ENCODE assay signal across 1 cellular context in genomic region chrX:134377537-134377936, GRCh38.
TF ChIP-seq lines count a peak whose summit lies in the region.

No MANE protein-coding gene starts in this region.

TF ChIP-seq in HCT116, 20 proteins besides CTCF, POLR2A, EP300 and RAD21 (continued from another document):
- TF ChIP-seq, protein P1, sequence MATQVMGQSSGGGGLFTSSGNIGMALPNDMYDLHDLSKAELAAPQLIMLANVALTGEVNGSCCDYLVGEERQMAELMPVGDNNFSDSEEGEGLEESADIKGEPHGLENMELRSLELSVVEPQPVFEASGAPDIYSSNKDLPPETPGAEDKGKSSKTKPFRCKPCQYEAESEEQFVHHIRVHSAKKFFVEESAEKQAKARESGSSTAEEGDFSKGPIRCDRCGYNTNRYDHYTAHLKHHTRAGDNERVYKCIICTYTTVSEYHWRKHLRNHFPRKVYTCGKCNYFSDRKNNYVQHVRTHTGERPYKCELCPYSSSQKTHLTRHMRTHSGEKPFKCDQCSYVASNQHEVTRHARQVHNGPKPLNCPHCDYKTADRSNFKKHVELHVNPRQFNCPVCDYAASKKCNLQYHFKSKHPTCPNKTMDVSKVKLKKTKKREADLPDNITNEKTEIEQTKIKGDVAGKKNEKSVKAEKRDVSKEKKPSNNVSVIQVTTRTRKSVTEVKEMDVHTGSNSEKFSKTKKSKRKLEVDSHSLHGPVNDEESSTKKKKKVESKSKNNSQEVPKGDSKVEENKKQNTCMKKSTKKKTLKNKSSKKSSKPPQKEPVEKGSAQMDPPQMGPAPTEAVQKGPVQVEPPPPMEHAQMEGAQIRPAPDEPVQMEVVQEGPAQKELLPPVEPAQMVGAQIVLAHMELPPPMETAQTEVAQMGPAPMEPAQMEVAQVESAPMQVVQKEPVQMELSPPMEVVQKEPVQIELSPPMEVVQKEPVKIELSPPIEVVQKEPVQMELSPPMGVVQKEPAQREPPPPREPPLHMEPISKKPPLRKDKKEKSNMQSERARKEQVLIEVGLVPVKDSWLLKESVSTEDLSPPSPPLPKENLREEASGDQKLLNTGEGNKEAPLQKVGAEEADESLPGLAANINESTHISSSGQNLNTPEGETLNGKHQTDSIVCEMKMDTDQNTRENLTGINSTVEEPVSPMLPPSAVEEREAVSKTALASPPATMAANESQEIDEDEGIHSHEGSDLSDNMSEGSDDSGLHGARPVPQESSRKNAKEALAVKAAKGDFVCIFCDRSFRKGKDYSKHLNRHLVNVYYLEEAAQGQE (IDR thresholded peaks at IDR 0.05; ENCODE audit: low read depth), result no peak
- TF ChIP-seq EZH2 (IDR thresholded peaks at IDR 0.05), result no peak
- TF ChIP-seq YY1 (IDR thresholded peaks at IDR 0.05; ENCODE audit: extremely low read depth, insufficient replicate concordance, low read depth, low read length), result no peak
- TF ChIP-seq ZFX (IDR thresholded peaks at IDR 0.05), result no peak
- no peak for TF ChIP-seq ELF1 (IDR thresholded peaks at IDR 0.05; ENCODE audit: borderline replicate concordance, low read depth)
- no peak for TF ChIP-seq SIN3A (IDR thresholded peaks at IDR 0.05; ENCODE audit: low read depth)
